Comparison of ENCODE assay signal across 20 cellular contexts in genomic region chr15:32737246-32737757, GRCh38. TPM values are rescaled to one million over a fixed set of nuclear protein-coding genes. Genes with fewer than 3 reads are reported as not detected.
DNase-seq lines count a peak whose midpoint lies in the region; ATAC-seq and TF ChIP-seq lines count a peak whose summit lies in the region.
"Had no signal": no experiment of that assay in that cellular context is flagged by ENCODE, and none has a peak within 500 bp of the region (broad histone marks: within the 10 kb centered on the region; RNA-seq: fewer than 3 reads in every experiment).

No MANE protein-coding gene starts in this region.

- no peak for TF ChIP-seq CTCF in HFFc6 (IDR thresholded peaks at IDR 0.05)
- TF ChIP-seq CTCF in fibroblast of the aortic adventitia (IDR thresholded peaks at IDR 0.05; ENCODE audit: insufficient read depth, low read length) = no peak
- no peak for TF ChIP-seq CTCF in esophagus squamous epithelium (IDR thresholded peaks at IDR 0.05)
- no peak for TF ChIP-seq CTCF in GM20000 (IDR thresholded peaks at IDR 0.05; ENCODE audit: extremely low read depth, missing control alignments)
- no peak for TF ChIP-seq CTCF in WERI-Rb-1 (IDR thresholded peaks at IDR 0.05; ENCODE audit: low read depth, low read length)

- H3K27me3 ChIP-seq in esophagus squamous epithelium = no peaks in the 10 kb centered on the region
- no peaks in the 10 kb centered on the region for H3K27me3 ChIP-seq in WERI-Rb-1 (ENCODE audit: insufficient read depth, low read depth, severe bottlenecking)
- H3K27me3 ChIP-seq: BE2C; BLaER1 treated with 17β-estradiol and CSF1 and Interleukin-3, amounts not matched to agents 10 nM and 100 nM had no signal

- H3K4me1 Mint-ChIP-seq in HFFc6 (ENCODE audit: low read depth) = peaks cover 79% of the 10 kb centered on the region
- H3K4me1 Mint-ChIP-seq: CD14-positive monocyte; CD8-positive, alpha-beta memory T cell had no signal

- peaks cover 82% of the 10 kb centered on the region for H3K27me3 Mint-ChIP-seq in HFFc6 (ENCODE audit: insufficient read depth)

- H3K4me3 ChIP-seq in fibroblast of the aortic adventitia (ENCODE audit: low read depth, low read length) = no peak overlapping the region
- no peak overlapping the region for H3K4me3 ChIP-seq in esophagus squamous epithelium
- H3K4me3 ChIP-seq in WERI-Rb-1 (ENCODE audit: low read depth, low read length) = no peak overlapping the region
- H3K4me3 ChIP-seq: BLaER1 treated with 17β-estradiol and CSF1 and Interleukin-3, amounts not matched to agents 10 nM and 100 nM; GM23338 had no signal

- peak overlapping the region; percentile 83 for H3K27ac Mint-ChIP-seq in HFFc6
- H3K27ac Mint-ChIP-seq: CD14-positive monocyte; CD4-positive, alpha-beta T cell; CD8-positive, alpha-beta memory T cell; GM23338; H9 had no signal

- H3K36me3 ChIP-seq in esophagus squamous epithelium (no peaks in the 10 kb centered on the region), WERI-Rb-1 (no peaks in the 10 kb centered on the region)
- H3K36me3 ChIP-seq: BE2C; BLaER1 treated with 17β-estradiol and CSF1 and Interleukin-3, amounts not matched to agents 10 nM and 100 nM had no signal

- H3K27ac ChIP-seq in esophagus squamous epithelium (no peak overlapping the region), WERI-Rb-1 (no peak overlapping the region)
- H3K27ac ChIP-seq: BLaER1 treated with 17β-estradiol and CSF1 and Interleukin-3, amounts not matched to agents 10 nM and 100 nM had no signal

- DNase-seq in EH (ENCODE audit: low read depth) (peak; percentile 68), HFFc6 (peak; percentile 67), fibroblast of the aortic adventitia (ENCODE audit: low read depth) (peak; percentile 52), esophagus squamous epithelium (lab: John Stamatoyannopoulos, UW) (no peak), GM20000 (ENCODE audit: low spot score) (no peak), WERI-Rb-1 (no peak)
- DNase-seq: AML-193; BE2C; CD4-positive, alpha-beta T cell; CD8-positive, alpha-beta memory T cell; DMS 273 treated with DMSO at 0.1 percent for 48 hours; DMS79; GF-D8; H9 had no signal

- no peaks in the 10 kb centered on the region for H3K4me1 ChIP-seq in esophagus squamous epithelium
- H3K4me1 ChIP-seq: BE2C; BLaER1 treated with 17β-estradiol and CSF1 and Interleukin-3, amounts not matched to agents 10 nM and 100 nM had no signal

- intact Hi-C loops in esophagus squamous epithelium (cut with DNase I) = no loop called here

- peak overlapping the region; percentile 5; the same call in 1 of the 2 replicates for H3K4me3 Mint-ChIP-seq in HFFc6
- H3K4me3 Mint-ChIP-seq: CD14-positive monocyte; CD4-positive, alpha-beta T cell; CD8-positive, alpha-beta memory T cell; GM23338; H9 had no signal

- WGBS in esophagus squamous epithelium, 2 donors = 80 to 86% methylated on average over 5 of the region's 5 CpGs

- TF ChIP-seq POLR2A in esophagus squamous epithelium (IDR thresholded peaks at IDR 0.05) = no peak

- ATAC-seq in GM21360 (IDR thresholded peaks at IDR 0.05; ENCODE audit: unreplicated experiment) = no peak
- ATAC-seq: GM23338 had no signal

- peaks cover 52% of the 10 kb centered on the region for H3K9me3 Mint-ChIP-seq in HFFc6

- H3K36me3 Mint-ChIP-seq in HFFc6 (ENCODE audit: low read depth) = peaks cover 73% of the 10 kb centered on the region
- H3K36me3 Mint-ChIP-seq: CD14-positive monocyte; CD8-positive, alpha-beta memory T cell had no signal

- H3K9me3 ChIP-seq in esophagus squamous epithelium (no peaks in the 10 kb centered on the region), WERI-Rb-1 (ENCODE audit: severe bottlenecking) (no peaks in the 10 kb centered on the region)
- H3K9me3 ChIP-seq: BE2C had no signal

RNA-seq across cellular contexts. Expression of gene GREM1, which starts 19.5 kb away (rescaled TPM):
- total RNA-seq in HFFc6 (2021; fragmentation: NEBNext Ultra II Directional; extraction: Animal tissue kit (Norgen Biotek cat#: 25700)) = 1,000 to 10,000 TPM; 2,146 to 4,099 (median 3,549) TPM
- total RNA-seq in fibroblast of the aortic adventitia (ENCODE audit: low replicate concordance) (25.1 and 181 TPM in 2 replicates), esophagus squamous epithelium (10 to 100 TPM in 1 of 4 donors, 1 to 10 TPM in 2, under 1 TPM in 1; 0.30 to 11.6 (median 6.4) TPM)
- total RNA-seq: A172; CD4-positive, alpha-beta T cell; CD8-positive, alpha-beta memory T cell; H4 had no signal

Comparison
In these comparisons a context has a peak if more than half of its experiments do, and no peak if none do; other contexts are left out.
1. DNase-seq: peak in EH (single experiment), HFFc6 (single experiment) and fibroblast of the aortic adventitia (single experiment); none in esophagus squamous epithelium (single experiment), GM20000 (single experiment) and WERI-Rb-1 (single experiment).